12 cellular contexts compared by ENCODE assay signal in genomic region chr9:35518981-35519679, GRCh38. TPM values are rescaled to one million over a fixed set of nuclear protein-coding genes. Genes with fewer than 3 reads are reported as not detected.
DNase-seq lines count a peak whose midpoint lies in the region; ATAC-seq and TF ChIP-seq lines count a peak whose summit lies in the region.
"Had no signal": no experiment of that assay in that cellular context is flagged by ENCODE, and none has a peak within 500 bp of the region (broad histone marks: within the 10 kb centered on the region; RNA-seq: fewer than 3 reads in every experiment).

No MANE protein-coding gene starts in this region.

- H3K4me1 ChIP-seq in SJCRH30 (peaks cover 65% of the 10 kb centered on the region), BE2C (no peaks in the 10 kb centered on the region)

- no peaks in the 10 kb centered on the region for H3K9me3 Mint-ChIP-seq in nephron progenitor cell
- H3K9me3 Mint-ChIP-seq in stimulated activated effector memory CD8-positive, alpha-beta T cell treated with anti-CD3 and anti-CD28 coated beads, Interleukin-12 subunit alpha, Interleukin-12 subunit beta, amount 100 ng/mL, for 72 hours: no peaks in the 10 kb centered on the region
- H3K9me3 Mint-ChIP-seq: activated naive CD4-positive, alpha-beta T cell treated with anti-CD3 and anti-CD28 coated beads, Interleukin-2, amount 50 U/mL, for 24 hours; naive B cell had no signal

- ATAC-seq in stimulated activated effector memory CD8-positive, alpha-beta T cell treated with anti-CD3 and anti-CD28 coated beads, Interleukin-12 subunit alpha, Interleukin-12 subunit beta, amount 100 ng/mL, for 72 hours: no peak

- H3K4me3 ChIP-seq in SJCRH30 (peak overlapping the region; percentile 7; the same call in 1 of the 2 replicates), fibroblast of mammary gland (ENCODE audit: control insufficient read depth, low read depth, low read length) (no peak overlapping the region), BE2C (ENCODE audit: low read depth, low read length) (no peak overlapping the region)

- H3K4me3 Mint-ChIP-seq in nephron progenitor cell: no peak overlapping the region
- H3K4me3 Mint-ChIP-seq in stimulated activated effector memory CD8-positive, alpha-beta T cell treated with anti-CD3 and anti-CD28 coated beads, Interleukin-12 subunit alpha, Interleukin-12 subunit beta, amount 100 ng/mL, for 72 hours: no peak overlapping the region
- H3K4me3 Mint-ChIP-seq: activated naive CD4-positive, alpha-beta T cell treated with anti-CD3 and anti-CD28 coated beads, Interleukin-2, amount 50 U/mL, for 24 hours; naive B cell had no signal

- no peaks in the 10 kb centered on the region for H3K27me3 Mint-ChIP-seq in nephron progenitor cell (ENCODE audit: low read depth, poor library complexity)
- H3K27me3 Mint-ChIP-seq: activated naive CD4-positive, alpha-beta T cell treated with anti-CD3 and anti-CD28 coated beads, Interleukin-2, amount 50 U/mL, for 24 hours; naive B cell had no signal

- DNase-seq in A172 (ENCODE audit: low spot score): peak; percentile 62
- DNase-seq in SJCRH30: peak; percentile 59 to 74
- peak; percentile 38 for DNase-seq in fibroblast of mammary gland (ENCODE audit: low read depth)
- DNase-seq in nephron progenitor cell: no peak
- DNase-seq in NCI-H446 (lab: John Stamatoyannopoulos, UW): no peak
- DNase-seq in stimulated activated effector memory CD8-positive, alpha-beta T cell treated with anti-CD3 and anti-CD28 coated beads, Interleukin-12 subunit alpha, Interleukin-12 subunit beta, amount 100 ng/mL, for 72 hours (ENCODE audit: low spot score in 2 of 2): no peak
- DNase-seq in T-helper 9 cell: no peak
- no peak for DNase-seq in BE2C
- DNase-seq: naive B cell; SHP77; stimulated activated naive CD4-positive, alpha-beta T cell treated with Interleukin-2 at 50 U/mL for 16 hours had no signal

- H3K9me3 ChIP-seq in SJCRH30 (replicated peaks): no peaks in the 10 kb centered on the region
- H3K9me3 ChIP-seq in BE2C: no peaks in the 10 kb centered on the region

- H3K27ac ChIP-seq in SJCRH30: peak overlapping the region; percentile 93

- H3K27me3 ChIP-seq in SJCRH30 (no peaks in the 10 kb centered on the region), BE2C (no peaks in the 10 kb centered on the region)

- H3K36me3 ChIP-seq in SJCRH30 (no peaks in the 10 kb centered on the region), BE2C (no peaks in the 10 kb centered on the region)

- no peak for TF ChIP-seq CTCF in fibroblast of mammary gland (conservative IDR thresholded peaks at IDR 0.05; ENCODE audit: control insufficient read depth, insufficient read depth, low read depth, low read length)
- TF ChIP-seq CTCF in nephron progenitor cell (IDR thresholded peaks at IDR 0.05): no peak
- no peak for TF ChIP-seq CTCF in BE2C (IDR thresholded peaks at IDR 0.05; ENCODE audit: low read depth, low read length)

- peaks cover 56% of the 10 kb centered on the region for H3K4me1 Mint-ChIP-seq in nephron progenitor cell
- no peaks in the 10 kb centered on the region for H3K4me1 Mint-ChIP-seq in stimulated activated effector memory CD8-positive, alpha-beta T cell treated with anti-CD3 and anti-CD28 coated beads, Interleukin-12 subunit alpha, Interleukin-12 subunit beta, amount 100 ng/mL, for 72 hours
- H3K4me1 Mint-ChIP-seq: activated naive CD4-positive, alpha-beta T cell treated with anti-CD3 and anti-CD28 coated beads, Interleukin-2, amount 50 U/mL, for 24 hours; naive B cell had no signal

- H3K36me3 Mint-ChIP-seq in nephron progenitor cell (ENCODE audit: low read depth): no peaks in the 10 kb centered on the region
- H3K36me3 Mint-ChIP-seq in stimulated activated effector memory CD8-positive, alpha-beta T cell treated with anti-CD3 and anti-CD28 coated beads, Interleukin-12 subunit alpha, Interleukin-12 subunit beta, amount 100 ng/mL, for 72 hours: no peaks in the 10 kb centered on the region
- H3K36me3 Mint-ChIP-seq: activated naive CD4-positive, alpha-beta T cell treated with anti-CD3 and anti-CD28 coated beads, Interleukin-2, amount 50 U/mL, for 24 hours; naive B cell had no signal

- H3K27ac Mint-ChIP-seq in nephron progenitor cell: peak overlapping the region; percentile 94
- H3K27ac Mint-ChIP-seq in stimulated activated effector memory CD8-positive, alpha-beta T cell treated with anti-CD3 and anti-CD28 coated beads, Interleukin-12 subunit alpha, Interleukin-12 subunit beta, amount 100 ng/mL, for 72 hours: no peak overlapping the region
- H3K27ac Mint-ChIP-seq: activated naive CD4-positive, alpha-beta T cell treated with anti-CD3 and anti-CD28 coated beads, Interleukin-2, amount 50 U/mL, for 24 hours had no signal

RNA-seq across cellular contexts. Expression of gene RUSC2, which starts 29.2 kb away (rescaled TPM):
- total RNA-seq in A172 (2014; rRNA removed; shearing (Covaris generic)): 18.6 and 19.9 TPM in 2 replicates
- total RNA-seq in SJCRH30 (2014; rRNA removed; shearing (Covaris generic)): 5.3 and 5.6 TPM in 2 replicates
- polyA plus RNA-seq in BE2C (2012; ENCODE audit: insufficient read depth, insufficient read length, low read depth): 12.2 TPM

Comparison
In these comparisons a context has a peak if more than half of its experiments do, and no peak if none do; other contexts are left out.
1. DNase-seq: peak in A172 (single experiment), SJCRH30 (2 of 2) and fibroblast of mammary gland (single experiment); none in nephron progenitor cell (single experiment), NCI-H446 (0 of 2), stimulated activated effector memory CD8-positive, alpha-beta T cell treated with anti-CD3 and anti-CD28 coated beads, Interleukin-12 subunit alpha, Interleukin-12 subunit beta, amount 100 ng/mL, for 72 hours (0 of 2), T-helper 9 cell (single experiment) and BE2C (single experiment).